In the genomic region with DNA sequence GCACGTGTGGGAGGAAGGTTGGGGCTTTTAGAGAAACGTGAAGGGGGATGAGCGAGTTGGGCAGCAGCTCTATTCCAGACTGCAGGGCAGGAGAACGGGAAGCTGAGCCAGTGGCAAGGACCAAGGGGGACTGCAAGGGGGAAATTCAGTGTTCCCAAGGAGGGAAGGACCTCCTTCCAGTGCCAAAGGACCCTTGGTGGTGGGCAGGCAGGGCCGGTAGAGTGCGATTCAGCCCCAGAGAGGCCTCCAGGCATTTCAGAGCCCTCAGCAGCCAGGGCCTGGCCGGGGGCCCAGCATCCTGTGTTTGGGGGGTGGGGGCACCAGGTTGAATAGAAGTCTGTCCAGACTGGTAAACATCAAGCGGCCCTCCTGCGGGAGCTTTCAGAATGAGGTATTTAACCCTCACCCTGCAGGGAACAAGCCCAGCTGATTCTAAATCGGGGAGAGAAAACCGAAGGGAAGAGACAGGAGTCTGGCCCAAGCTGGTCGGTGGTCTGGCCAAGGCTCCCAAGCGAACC, we compare ENCODE assay signal across 8 cellular contexts. TPM values are rescaled to one million over a fixed set of nuclear protein-coding genes. Genes with fewer than 3 reads are reported as not detected.
DNase-seq lines count a peak whose midpoint lies in the region; ATAC-seq lines count a peak whose summit lies in the region.

No MANE protein-coding gene starts in this region.

- peak overlapping the region; percentile 57 to 78 (median 73); a peak in 21 of 22 replicates for H3K9ac ChIP-seq in BLaER1 treated with 17β-estradiol and CSF1 and Interleukin-3, amounts not matched to agents 10 nM and 100 nM
- peak overlapping the region; percentile 66; the same call in 1 of the 2 replicates for H3K9ac ChIP-seq in HUES64 (ENCODE audit: low read depth, low read length)

- peak overlapping the region; percentile 42 to 65 (median 56); a peak in 18 of 20 replicates for H3K4me3 ChIP-seq in BLaER1 treated with 17β-estradiol and CSF1 and Interleukin-3, amounts not matched to agents 10 nM and 100 nM
- H3K4me3 ChIP-seq in HUES64 (ENCODE audit: low read length), result peak overlapping the region; percentile 57
- H3K4me3 ChIP-seq in neuron (ENCODE audit: low read length), result peak overlapping the region; percentile 61

- H3K9me3 Mint-ChIP-seq in central memory CD8-positive, alpha-beta T cell, result no peaks in the 10 kb centered on the region

- peak overlapping the region; percentile 71 for H3K4me3 Mint-ChIP-seq in central memory CD8-positive, alpha-beta T cell

- no peaks in the 10 kb centered on the region for H3K36me3 Mint-ChIP-seq in central memory CD8-positive, alpha-beta T cell (ENCODE audit: insufficient read depth)

- DNase-seq in central memory CD8-positive, alpha-beta T cell (ENCODE audit: low spot score in 2 of 2), result no peak
- DNase-seq in NOMO-1 (lab: John Stamatoyannopoulos, UW; ENCODE audit: unreplicated experiment in 2 of 2), result no peak

- ATAC-seq in central memory CD8-positive, alpha-beta T cell (replicated peaks; ENCODE audit: extremely low read depth, poor library complexity, severe bottlenecking), result no peak
- no peak for ATAC-seq in HG02840 (IDR thresholded peaks at IDR 0.05; ENCODE audit: low FRiP score, unreplicated experiment)
- ATAC-seq in HG02588 (IDR thresholded peaks at IDR 0.05; ENCODE audit: unreplicated experiment), result no peak
- no peak for ATAC-seq in HG02938 (IDR thresholded peaks at IDR 0.05; ENCODE audit: unreplicated experiment)

- H3K36me3 ChIP-seq in BLaER1 treated with 17β-estradiol and CSF1 and Interleukin-3, amounts not matched to agents 10 nM and 100 nM, result no peaks in the 10 kb centered on the region
- H3K36me3 ChIP-seq in HUES64 (ENCODE audit: insufficient read depth, low read length) (no peaks in the 10 kb centered on the region), neuron (ENCODE audit: insufficient read depth, low read length) (no peaks in the 10 kb centered on the region)

- H3K27me3 ChIP-seq in BLaER1 treated with 17β-estradiol and CSF1 and Interleukin-3, amounts not matched to agents 10 nM and 100 nM, result peaks cover 25 to 32% (median 27%) of the 10 kb centered on the region in 11 experiments
- H3K27me3 ChIP-seq in HUES64 (ENCODE audit: insufficient read depth, low read length) (peaks cover 65% of the 10 kb centered on the region), neuron (ENCODE audit: insufficient read depth, low read length) (peaks cover 34% of the 10 kb centered on the region)

- H3K27ac ChIP-seq in BLaER1 treated with 17β-estradiol and CSF1 and Interleukin-3, amounts not matched to agents 10 nM and 100 nM, result peak overlapping the region; percentile 22 to 86 (median 78); a peak in 20 of 22 replicates
- peak overlapping the region; percentile 54; the same call in 1 of the 2 replicates for H3K27ac ChIP-seq in HUES64 (ENCODE audit: low read depth, low read length)

- peak overlapping the region; percentile 29 for H3K27ac Mint-ChIP-seq in central memory CD8-positive, alpha-beta T cell (ENCODE audit: low read depth)

- H3K4me1 Mint-ChIP-seq in central memory CD8-positive, alpha-beta T cell, result peaks cover 31% of the 10 kb centered on the region

- H2AFZ ChIP-seq in neuron (ENCODE audit: low read depth, low read length), result peak overlapping the region; percentile 80

- H3K27me3 Mint-ChIP-seq in central memory CD8-positive, alpha-beta T cell, result peaks cover 21% of the 10 kb centered on the region

- WGBS in HUES64, result 18% methylated on average over 13 of the region's 13 CpGs

- no peaks in the 10 kb centered on the region for H4K20me1 ChIP-seq in BLaER1 treated with 17β-estradiol and CSF1 and Interleukin-3, amounts not matched to agents 10 nM and 100 nM

- no peaks in the 10 kb centered on the region for H3K9me3 ChIP-seq in BLaER1 treated with 17β-estradiol and CSF1 and Interleukin-3, amounts not matched to agents 10 nM and 100 nM (replicated peaks in 1 of 11)
- H3K9me3 ChIP-seq in HUES64 (ENCODE audit: insufficient read depth, low read depth, low read length), result no peaks in the 10 kb centered on the region
- peaks cover 2% of the 10 kb centered on the region for H3K9me3 ChIP-seq in neuron (ENCODE audit: low read length)

- H3K4me2 ChIP-seq in BLaER1 treated with 17β-estradiol and CSF1 and Interleukin-3, amounts not matched to agents 10 nM and 100 nM, result peak overlapping the region; percentile 86 to 99 (median 97)

- H3K4me1 ChIP-seq in BLaER1 treated with 17β-estradiol and CSF1 and Interleukin-3, amounts not matched to agents 10 nM and 100 nM, result peaks cover 51 to 83% (median 70%) of the 10 kb centered on the region in 10 experiments
- H3K4me1 ChIP-seq in HUES64 (ENCODE audit: insufficient read depth, low read length) (peaks cover 16% of the 10 kb centered on the region), neuron (ENCODE audit: insufficient read depth, low read length) (peaks cover 14% of the 10 kb centered on the region)

RNA-seq across cellular contexts. Expression of a gene that starts 2.3 kb away (rescaled TPM):
- polyA plus RNA-seq in HUES64 (2013, experiment 1 of 2), result 8.9 TPM
- 8.1 TPM for polyA plus RNA-seq in HUES64 (2013, experiment 2 of 2)

RNA-seq across cellular contexts. Expression of a gene that starts 56.7 kb away (rescaled TPM):
- polyA plus RNA-seq in HUES64 (2013, experiment 1 of 2), result 35.8 TPM
- polyA plus RNA-seq in HUES64 (2013, experiment 2 of 2), result 34.0 TPM

RNA-seq across cellular contexts. Expression of a gene that starts 58.7 kb away (rescaled TPM):
- 7.8 TPM for polyA plus RNA-seq in HUES64 (2013, experiment 1 of 2)
- polyA plus RNA-seq in HUES64 (2013, experiment 2 of 2), result 7.6 TPM
